ENCODE assay signal across 17 cellular contexts in the genomic region with DNA sequence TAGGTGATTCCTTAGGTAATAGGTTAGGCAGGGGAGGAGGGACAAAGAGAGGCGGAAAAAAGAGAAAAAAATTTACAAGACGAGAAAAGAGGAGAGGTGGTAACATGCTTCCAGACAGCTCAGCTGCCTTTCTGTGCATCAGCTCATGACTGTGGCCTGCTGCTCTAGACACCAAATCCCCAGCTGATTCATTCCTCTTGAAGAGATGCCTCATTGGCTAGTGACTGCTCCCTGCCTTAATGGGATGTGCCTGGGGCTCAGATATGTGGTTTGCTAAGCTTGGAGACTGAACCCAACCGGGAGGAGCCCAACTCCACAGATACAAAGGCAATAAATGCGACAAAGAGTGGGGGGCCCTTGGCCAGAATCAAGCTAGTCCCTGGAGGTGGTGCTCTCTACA.
DNase-seq lines count a peak whose midpoint lies in the region; ATAC-seq, FAIRE-seq and TF ChIP-seq lines count a peak whose summit lies in the region.
"Had no signal": no experiment of that assay in that cellular context is flagged by ENCODE, and none has a peak within 500 bp of the region (broad histone marks: within the 10 kb centered on the region; RNA-seq: fewer than 3 reads in every experiment).

No MANE protein-coding gene starts in this region.

- H3K4me1 ChIP-seq in right atrium auricular region (no peaks in the 10 kb centered on the region), aorta (ENCODE audit: control insufficient read depth in 1 of 2, insufficient read depth in 2 of 2, low read length in 2 of 2) (no peaks in the 10 kb centered on the region), small intestine (ENCODE audit: control insufficient read depth in 2 of 2, insufficient read depth in 1 of 2, low read depth in 1 of 2, low read length in 1 of 2) (no peaks in the 10 kb centered on the region)
- H3K4me1 ChIP-seq: gastroesophageal sphincter, HAP-1, upper lobe of left lung had no signal

- H3K27ac ChIP-seq in right atrium auricular region = no peak overlapping the region
- no peak overlapping the region for H3K27ac ChIP-seq in aorta (ENCODE audit: low read depth in 1 of 2, low read length in 2 of 2)
- H3K27ac ChIP-seq in small intestine (ENCODE audit: low read depth in 1 of 2, low read length in 1 of 2) = no peak overlapping the region

- ATAC-seq in Right ventricle myocardium inferior (peak; percentile 48), aorta (ENCODE audit: low FRiP score) (peak; percentile 14), GM18511 (IDR thresholded peaks at IDR 0.05; ENCODE audit: unreplicated experiment) (no peak)
- ATAC-seq: gastroesophageal sphincter had no signal

- FAIRE-seq in bronchial epithelial cell (lab: Jason Lieb, UNC) = no peak
- FAIRE-seq in small intestine (lab: Jason Lieb, UNC) = no peak
- FAIRE-seq: GM19239 had no signal

- no peaks in the 10 kb centered on the region for H3K9me3 ChIP-seq in right atrium auricular region
- no peaks in the 10 kb centered on the region for H3K9me3 ChIP-seq in aorta (ENCODE audit: control insufficient read depth, low read length)
- H3K9me3 ChIP-seq in small intestine (ENCODE audit: control insufficient read depth, low read depth) = no peaks in the 10 kb centered on the region
- H3K9me3 ChIP-seq: gastroesophageal sphincter, HAP-1, upper lobe of left lung had no signal

- intact Hi-C loops in Right ventricle myocardium inferior (cut with DNase I) (no loop called here), aorta (cut with DNase I) (no loop called here)

- no peaks in the 10 kb centered on the region for H3K36me3 ChIP-seq in right atrium auricular region
- H3K36me3 ChIP-seq in bronchial epithelial cell (ENCODE audit: control insufficient read depth, insufficient read depth, low read length) = no peaks in the 10 kb centered on the region
- H3K36me3 ChIP-seq in aorta (ENCODE audit: control insufficient read depth in 1 of 2, insufficient read depth in 2 of 2, low read length in 1 of 2) = no peaks in the 10 kb centered on the region
- no peaks in the 10 kb centered on the region for H3K36me3 ChIP-seq in small intestine (ENCODE audit: control insufficient read depth in 2 of 2, insufficient read depth in 2 of 2, low read length in 2 of 2)
- H3K36me3 ChIP-seq: gastroesophageal sphincter, HAP-1, upper lobe of left lung had no signal

- DNase-seq in Right ventricle myocardium inferior (ENCODE audit: missing footprints) = no peak
- no peak for DNase-seq in right atrium auricular region (ENCODE audit: low spot score)
- peak; percentile 69 for DNase-seq in bronchial epithelial cell (ENCODE audit: low read depth)
- DNase-seq in islet precursor cell = peak; percentile 84
- DNase-seq in aorta = no peak
- DNase-seq in NCI-H1105 treated with DMSO at 0.1 percent for 48 hours (lab: John Stamatoyannopoulos, UW) = no peak
- no peak for DNase-seq in small intestine
- DNase-seq: activated naive CD4-positive, alpha-beta T cell treated with Interleukin-2 at 50 U/mL for 16 hours; cortex of kidney; NCI-H1092; NCI-H524; stimulated activated CD4-positive, alpha-beta T cell treated with anti-CD3 and anti-CD28 coated beads, Interleukin-12 subunit alpha, Interleukin-12 subunit beta, amount 100 ng/mL, for 4 hours; upper lobe of left lung had no signal

- 86 to 94% methylated on average over 4 of the region's 4 CpGs for WGBS in aorta, 2 donors
- 85 to 93% (median 90%) methylated on average over 4 of the region's 4 CpGs for WGBS in small intestine, 3 donors

- H3K4me3 ChIP-seq in right atrium auricular region = no peak overlapping the region
- no peak overlapping the region for H3K4me3 ChIP-seq in bronchial epithelial cell (ENCODE audit: low read depth, low read length)
- H3K4me3 ChIP-seq in aorta (ENCODE audit: low read length in 2 of 2) = no peak overlapping the region
- no peak overlapping the region for H3K4me3 ChIP-seq in small intestine (ENCODE audit: low read depth in 1 of 2, low read length in 2 of 2)
- H3K4me3 ChIP-seq: gastroesophageal sphincter, HAP-1, upper lobe of left lung had no signal

- TF ChIP-seq CTCF in right atrium auricular region (IDR thresholded peaks at IDR 0.05) (no peak), bronchial epithelial cell (IDR thresholded peaks at IDR 0.05; ENCODE audit: insufficient read depth, low read length, severe bottlenecking) (no peak)

- H3K27me3 ChIP-seq in right atrium auricular region (no peaks in the 10 kb centered on the region), bronchial epithelial cell (ENCODE audit: control insufficient read depth, insufficient read depth, low read length) (no peaks in the 10 kb centered on the region), aorta (ENCODE audit: control insufficient read depth in 1 of 2, insufficient read depth in 2 of 2, low read length in 1 of 2) (no peaks in the 10 kb centered on the region), small intestine (ENCODE audit: control insufficient read depth in 2 of 2, insufficient read depth in 2 of 2, low read length in 2 of 2) (peaks cover 0 to 4% of the 10 kb centered on the region in 2 donors)
- H3K27me3 ChIP-seq: upper lobe of left lung had no signal

Comparison
In these comparisons a context has a peak if more than half of its experiments do, and no peak if none do; other contexts are left out.
1. DNase-seq: peak in bronchial epithelial cell (single experiment) and islet precursor cell (single experiment); none in Right ventricle myocardium inferior (single experiment), right atrium auricular region (single experiment), aorta (0 of 2), NCI-H1105 treated with DMSO at 0.1 percent for 48 hours (single experiment) and small intestine (single experiment).